Comparison of ENCODE assay signal across 1 cellular context in the genomic region with DNA sequence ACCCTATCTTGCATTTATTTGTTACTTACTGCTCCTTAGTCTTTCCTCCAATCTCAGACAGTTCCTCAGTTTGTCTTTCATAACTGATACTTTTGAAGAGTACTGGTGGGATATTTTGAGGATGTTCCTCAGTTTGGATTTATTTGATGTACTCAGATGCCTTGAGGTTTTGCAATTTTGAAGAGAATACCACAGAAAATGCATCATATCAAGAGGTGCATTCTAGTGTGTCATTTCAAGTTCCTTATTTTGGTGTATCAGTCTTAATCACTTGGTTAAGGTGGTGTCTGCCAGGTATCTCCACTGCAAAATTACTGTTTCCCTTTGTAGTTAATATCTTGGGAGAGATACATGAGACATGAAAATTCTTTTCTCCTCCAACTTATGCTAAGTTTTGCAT.
TF ChIP-seq lines count a peak whose summit lies in the region.

No MANE protein-coding gene starts in this region.

TF ChIP-seq in K562, 482 proteins besides CTCF, POLR2A, EP300 and RAD21 (continued from another document):
- TF ChIP-seq, protein P1, sequence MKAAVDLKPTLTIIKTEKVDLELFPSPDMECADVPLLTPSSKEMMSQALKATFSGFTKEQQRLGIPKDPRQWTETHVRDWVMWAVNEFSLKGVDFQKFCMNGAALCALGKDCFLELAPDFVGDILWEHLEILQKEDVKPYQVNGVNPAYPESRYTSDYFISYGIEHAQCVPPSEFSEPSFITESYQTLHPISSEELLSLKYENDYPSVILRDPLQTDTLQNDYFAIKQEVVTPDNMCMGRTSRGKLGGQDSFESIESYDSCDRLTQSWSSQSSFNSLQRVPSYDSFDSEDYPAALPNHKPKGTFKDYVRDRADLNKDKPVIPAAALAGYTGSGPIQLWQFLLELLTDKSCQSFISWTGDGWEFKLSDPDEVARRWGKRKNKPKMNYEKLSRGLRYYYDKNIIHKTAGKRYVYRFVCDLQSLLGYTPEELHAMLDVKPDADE (conservative IDR thresholded peaks at IDR 0.05; ENCODE audit: control insufficient read depth, low read depth, low read length), result no peak
- no peak for TF ChIP-seq ZSCAN29 (IDR thresholded peaks at IDR 0.05)
- no peak for TF ChIP-seq ZNF184 (CRISPR knock-in tag; IDR thresholded peaks at IDR 0.05)
